In genomic region chr4:48196758-48197504, GRCh38 we compare ENCODE assay signal across 12 cellular contexts.
DNase-seq lines count a peak whose midpoint lies in the region; ATAC-seq and TF ChIP-seq lines count a peak whose summit lies in the region.
"Had no signal": no experiment of that assay in that cellular context is flagged by ENCODE, and none has a peak within 500 bp of the region (broad histone marks: within the 10 kb centered on the region; RNA-seq: fewer than 3 reads in every experiment).

No MANE protein-coding gene starts in this region.

- H3K9me3 Mint-ChIP-seq in activated CD8-positive, alpha-beta T cell treated with anti-CD3 and anti-CD28 coated beads for 36 hours = no peaks in the 10 kb centered on the region
- H3K9me3 Mint-ChIP-seq: stimulated activated naive CD8-positive, alpha-beta T cell treated with anti-CD3 and anti-CD28 coated beads, Interleukin-15, amount 100 ng/mL, for 72 hours had no signal

- POLR2A ChIA-PET in activated CD8-positive, alpha-beta T cell treated with anti-CD3 and anti-CD28 coated beads for 36 hours (lab: Charles Lee) = no interaction called here

- ATAC-seq in GM18520 (IDR thresholded peaks at IDR 0.05; ENCODE audit: unreplicated experiment) (peak; percentile 37), GM21528 (IDR thresholded peaks at IDR 0.05; ENCODE audit: low FRiP score, unreplicated experiment) (peak; percentile 71), HG03135 (IDR thresholded peaks at IDR 0.05; ENCODE audit: unreplicated experiment) (peak; percentile 48)
- ATAC-seq in activated CD8-positive, alpha-beta T cell treated with anti-CD3 and anti-CD28 coated beads for 36 hours = no peak

- 0 out of 2 replicates have a peak, but pooled peaks have one; percentile 14 for TF ChIP-seq POLR2A in Raji (IDR thresholded peaks at IDR 0.05; ENCODE audit: insufficient read depth, low read depth, low read length)

- no peaks in the 10 kb centered on the region for H3K36me3 Mint-ChIP-seq in activated CD8-positive, alpha-beta T cell treated with anti-CD3 and anti-CD28 coated beads for 36 hours (ENCODE audit: low read depth)

- intact Hi-C loops in activated CD8-positive, alpha-beta T cell treated with anti-CD3 and anti-CD28 coated beads for 36 hours (cut with micrococcal nuclease) = no loop called here

- no peak overlapping the region for H3K4me3 Mint-ChIP-seq in activated CD8-positive, alpha-beta T cell treated with anti-CD3 and anti-CD28 coated beads for 36 hours
- H3K4me3 Mint-ChIP-seq: stimulated activated naive CD8-positive, alpha-beta T cell treated with anti-CD3 and anti-CD28 coated beads, Interleukin-15, amount 100 ng/mL, for 72 hours had no signal

- H3K27ac Mint-ChIP-seq in activated CD8-positive, alpha-beta T cell treated with anti-CD3 and anti-CD28 coated beads for 36 hours = no peak overlapping the region

- no peak for TF ChIP-seq CTCF in activated CD8-positive, alpha-beta T cell treated with anti-CD3 and anti-CD28 coated beads for 36 hours (IDR thresholded peaks at IDR 0.05)

- CTCF ChIA-PET in activated CD8-positive, alpha-beta T cell treated with anti-CD3 and anti-CD28 coated beads for 36 hours (lab: Charles Lee) = no interaction called here

- H3K4me1 Mint-ChIP-seq in activated CD8-positive, alpha-beta T cell treated with anti-CD3 and anti-CD28 coated beads for 36 hours (ENCODE audit: low read depth) = peaks cover 8% of the 10 kb centered on the region

- DNase-seq in activated CD8-positive, alpha-beta T cell treated with anti-CD3 and anti-CD28 coated beads for 36 hours = no peak
- no peak for DNase-seq in effector CD8-positive, alpha-beta T cell (lab: John Stamatoyannopoulos, UW)
- no peak for DNase-seq in NCI-H2196 (lab: John Stamatoyannopoulos, UW; ENCODE audit: unreplicated experiment)
- DNase-seq in AG08395 (ENCODE audit: low spot score) = no peak
- DNase-seq: DMS153; head of caudate nucleus; spleen; stimulated activated naive CD8-positive, alpha-beta T cell treated with anti-CD3 and anti-CD28 coated beads, Interleukin-15, amount 100 ng/mL, for 72 hours had no signal

- no peaks in the 10 kb centered on the region for H3K27me3 Mint-ChIP-seq in activated CD8-positive, alpha-beta T cell treated with anti-CD3 and anti-CD28 coated beads for 36 hours
